14 cellular contexts compared by ENCODE assay signal in the genomic region with DNA sequence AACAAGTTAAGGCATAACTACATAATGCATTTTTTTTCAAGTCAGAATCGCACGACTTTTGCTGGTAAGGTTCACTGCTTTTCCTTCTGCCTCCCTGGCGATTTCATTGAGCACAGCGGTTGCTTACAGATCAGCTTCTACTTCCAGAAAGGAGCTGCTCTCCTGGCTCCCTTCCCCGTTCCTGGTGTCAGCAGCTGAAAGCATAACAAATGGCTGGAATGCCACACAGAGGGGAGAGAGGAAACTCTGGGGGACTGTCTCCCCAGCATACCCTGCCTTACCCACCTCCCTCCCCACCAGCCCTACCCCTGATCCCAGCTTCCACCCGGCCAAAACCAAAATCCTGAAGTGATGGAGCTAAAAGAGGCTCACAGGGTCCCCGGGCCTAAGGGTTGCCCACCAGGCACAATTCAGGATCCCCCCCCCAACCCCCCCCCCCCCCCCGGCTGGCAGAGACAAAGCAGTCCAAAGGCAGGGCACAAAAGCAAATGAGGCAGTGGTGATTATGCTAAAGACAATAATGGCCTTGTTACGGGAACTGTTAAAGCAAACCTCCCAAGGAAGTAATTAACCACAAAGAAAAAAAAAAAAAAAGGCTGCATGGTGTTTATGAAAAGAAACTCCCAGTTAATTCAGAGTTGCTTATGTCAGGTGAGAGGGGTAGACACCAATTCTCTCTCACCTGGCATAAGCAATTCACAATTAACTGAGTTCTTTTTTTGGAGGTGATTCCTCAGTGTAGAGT.
DNase-seq lines count a peak whose midpoint lies in the region; ATAC-seq, FAIRE-seq and TF ChIP-seq lines count a peak whose summit lies in the region.
"Had no signal": no experiment of that assay in that cellular context is flagged by ENCODE, and none has a peak within 500 bp of the region (broad histone marks: within the 10 kb centered on the region; RNA-seq: fewer than 3 reads in every experiment).

No MANE protein-coding gene starts in this region.

- DNase-seq in H7 (peak; percentile 82), NCI-H2081 treated with DMSO at 0.1 percent for 48 hours (lab: John Stamatoyannopoulos, UW) (peak; percentile 82), glomerular visceral epithelial cell (ENCODE audit: extremely low spot score) (peak; percentile 40), pancreas (peak in 2 of 6 donors; percentile 14 to 15), NCI-H510A (lab: John Stamatoyannopoulos, UW) (no peak), OCI-M2 (lab: John Stamatoyannopoulos, UW; ENCODE audit: unreplicated experiment) (no peak)
- no peak for DNase-seq in stimulated activated naive CD4-positive, alpha-beta T cell (lab: John Stamatoyannopoulos, UW)
- DNase-seq: activated CD4-positive, alpha-beta T cell treated with anti-CD3 and anti-CD28 coated beads for 48 hours; activated effector memory CD4-positive, alpha-beta T cell treated with Interleukin-2 at 50 U/mL for 16 hours; left cardiac atrium; stimulated activated CD4-positive, alpha-beta T cell treated with anti-CD3 and anti-CD28 coated beads, Interleukin-1b, Interleukin-23, amount 100 ng/mL, for 48 hours had no signal

- no peaks in the 10 kb centered on the region for H3K9me3 ChIP-seq in pancreas

- H3K27ac ChIP-seq in pancreas, result peak overlapping the region in 3 of 4 donors; percentile 24 to 57 (median 56)

- H3K36me3 ChIP-seq in H7 (replicated peaks; ENCODE audit: control insufficient read depth, insufficient read depth, low read length), result no peaks in the 10 kb centered on the region
- H3K36me3 ChIP-seq in pancreas, result no peaks in the 10 kb centered on the region

- TF ChIP-seq CTCF in pancreas (IDR thresholded peaks at IDR 0.05), result no peak

- 52 to 53% methylated on average over 9 of the region's 9 CpGs for WGBS in pancreas, 2 donors

- H3K4me3 ChIP-seq in H7 (ENCODE audit: insufficient read depth, low read depth, low read length), result no peak overlapping the region
- H3K4me3 ChIP-seq in pancreas, result no peak overlapping the region
- H3K4me3 ChIP-seq: GM12878 had no signal

- ATAC-seq in pancreas (peak in 3 of 4 donors; percentile 12 to 31 (median 19)), GM18517 (IDR thresholded peaks at IDR 0.05; ENCODE audit: unreplicated experiment) (no peak)
- ATAC-seq: GM12878; left cardiac atrium; stimulated activated memory B cell treated with anti-CD40 and anti-IgM and Interleukin-4, amounts not matched to agents 10 μg/mL and 1 μg/mL and 100 μg/mL, for 72 hours had no signal

- no peak for FAIRE-seq in pancreas (lab: Jason Lieb, UNC)
- FAIRE-seq: GM12878 had no signal

- H3K27me3 ChIP-seq in H7 (ENCODE audit: control insufficient read depth, insufficient read depth, low read length) (no peaks in the 10 kb centered on the region), pancreas (no peaks in the 10 kb centered on the region)

- peaks cover 9 to 23% (median 22%) of the 10 kb centered on the region in 3 donors for H3K4me1 ChIP-seq in pancreas

- intact Hi-C loops in pancreas (cut with DNase I), result no loop called here

Comparison
In these comparisons a context has a peak if more than half of its experiments do, and no peak if none do; other contexts are left out.
1. DNase-seq: peak in H7 (single experiment), NCI-H2081 treated with DMSO at 0.1 percent for 48 hours (single experiment) and glomerular visceral epithelial cell (single experiment); none in stimulated activated naive CD4-positive, alpha-beta T cell (0 of 6), NCI-H510A (single experiment) and OCI-M2 (single experiment).